ENCODE assay signal across 1 cellular context in genomic region chrX:43969504-43970501, GRCh38.
TF ChIP-seq lines count a peak whose summit lies in the region.

No MANE protein-coding gene starts in this region.

TF ChIP-seq in SK-N-SH treated with all-trans-retinoic acid at 6 μM for 48 hours, 23 proteins besides CTCF, POLR2A, EP300 and RAD21 (continued from another document):
- no peak for TF ChIP-seq ZFP30 (CRISPR knock-in tag; IDR thresholded peaks at IDR 0.05)
